In the genomic region with DNA sequence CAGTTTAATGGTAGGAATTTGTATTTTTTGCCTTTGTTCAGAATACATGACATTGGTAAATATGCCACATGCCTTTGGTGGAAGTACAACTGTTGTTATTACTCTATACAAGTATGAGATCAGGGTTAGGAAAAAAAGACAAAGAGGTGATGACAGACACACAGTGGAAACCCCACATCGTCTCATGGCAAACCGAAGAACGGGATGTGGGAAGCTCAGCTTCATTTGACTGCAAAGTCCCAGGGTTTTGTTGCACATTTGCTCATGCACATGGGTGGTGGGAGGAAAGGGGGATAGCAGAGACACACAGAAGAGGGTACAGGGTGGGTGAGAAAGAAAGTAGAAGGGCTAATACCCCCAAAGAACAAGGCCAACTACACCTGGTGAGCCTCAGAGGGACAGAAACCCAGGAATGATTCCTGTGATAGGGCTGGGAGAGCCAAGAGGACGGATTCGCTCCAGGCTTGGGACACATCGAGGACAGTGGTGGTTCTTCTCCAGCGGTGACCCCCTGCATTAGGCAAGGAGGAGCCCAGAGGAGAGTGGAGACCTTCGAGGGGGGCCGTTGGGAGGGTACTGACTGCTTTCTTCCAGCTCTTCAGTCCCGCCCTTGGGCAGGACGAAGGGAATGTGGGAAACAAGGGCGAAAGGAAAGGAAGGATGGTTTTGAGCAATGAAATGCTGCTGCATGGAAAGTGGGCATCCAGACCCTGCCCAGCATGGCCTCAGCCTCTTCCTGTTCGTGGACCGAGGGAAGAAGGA, we compare ENCODE assay signal across 11 cellular contexts. TPM values are rescaled to one million over a fixed set of nuclear protein-coding genes. Genes with fewer than 3 reads are reported as not detected.
DNase-seq lines count a peak whose midpoint lies in the region; ATAC-seq and TF ChIP-seq lines count a peak whose summit lies in the region.
"Had no signal": no experiment of that assay in that cellular context is flagged by ENCODE, and none has a peak within 500 bp of the region (broad histone marks: within the 10 kb centered on the region; RNA-seq: fewer than 3 reads in every experiment).

No MANE protein-coding gene starts in this region.

- ATAC-seq in CD4-positive, alpha-beta T cell (ENCODE audit: poor library complexity): peak; percentile 58
- ATAC-seq in HG03354 (IDR thresholded peaks at IDR 0.05; ENCODE audit: poor library complexity, severe bottlenecking, unreplicated experiment): peak; percentile 2
- peak in 1 of 2 donors; percentile 58 for ATAC-seq in naive thymus-derived CD8-positive, alpha-beta T cell

- peaks cover 90% of the 10 kb centered on the region for H3K36me3 Mint-ChIP-seq in CD4-positive, alpha-beta T cell (ENCODE audit: low read depth)
- peaks cover 42% of the 10 kb centered on the region for H3K36me3 Mint-ChIP-seq in activated naive CD4-positive, alpha-beta T cell treated with anti-CD3 and anti-CD28 coated beads, Interleukin-2, amount 50 U/mL, for 24 hours
- peaks cover 15 to 87% (median 43%) of the 10 kb centered on the region in 3 donors for H3K36me3 Mint-ChIP-seq in naive thymus-derived CD8-positive, alpha-beta T cell

- H3K27me3 Mint-ChIP-seq in CD4-positive, alpha-beta T cell: no peaks in the 10 kb centered on the region
- no peaks in the 10 kb centered on the region for H3K27me3 Mint-ChIP-seq in activated naive CD4-positive, alpha-beta T cell treated with anti-CD3 and anti-CD28 coated beads, Interleukin-2, amount 50 U/mL, for 24 hours
- H3K27me3 Mint-ChIP-seq in naive thymus-derived CD8-positive, alpha-beta T cell: no peaks in the 10 kb centered on the region

- TF ChIP-seq POLR2A in prostate gland (IDR thresholded peaks at IDR 0.05): no peak

- peak in 1 of 10 experiments; percentile 45 for DNase-seq in CD4-positive, alpha-beta T cell
- peak in 3 of 10 donors; percentile 44 to 51 (median 45) for DNase-seq in naive thymus-derived CD8-positive, alpha-beta T cell
- no peak for DNase-seq in NCI-H526 (lab: John Stamatoyannopoulos, UW)
- DNase-seq in COLO829 (ENCODE audit: low spot score): no peak
- no peak for DNase-seq in prostate gland (ENCODE audit: low spot score)
- no peak for DNase-seq in SW480 (ENCODE audit: low spot score)
- DNase-seq: DMS153, kidney had no signal

- no peaks in the 10 kb centered on the region for H3K4me1 ChIP-seq in prostate gland (replicated peaks)
- H3K4me1 ChIP-seq: testis had no signal

- POLR2A ChIA-PET in CD4-positive, alpha-beta T cell (lab: Charles Lee): interaction anchor here (0.6 to 16.2 kb wide), 19 partner anchors 8 to 227 kb away, joined by 3 to 225 read pairs (median 9); a partner anchor contains a TSS
- POLR2A ChIA-PET in naive thymus-derived CD8-positive, alpha-beta T cell (lab: Charles Lee): interaction anchor here (0.7 to 25.3 kb wide), 11 partner anchors 8 to 390 kb away, joined by 3 to 1074 read pairs (median 23); a partner anchor contains a TSS

- peaks cover 85% of the 10 kb centered on the region for H3K4me1 Mint-ChIP-seq in CD4-positive, alpha-beta T cell (ENCODE audit: low read depth)
- H3K4me1 Mint-ChIP-seq in activated naive CD4-positive, alpha-beta T cell treated with anti-CD3 and anti-CD28 coated beads, Interleukin-2, amount 50 U/mL, for 24 hours: peaks cover 88% of the 10 kb centered on the region
- H3K4me1 Mint-ChIP-seq in naive thymus-derived CD8-positive, alpha-beta T cell: peaks cover 62 to 94% (median 91%) of the 10 kb centered on the region in 4 donors

- 84% methylated on average over 14 of the region's 14 CpGs for WGBS in prostate gland

- no peak for TF ChIP-seq CTCF in CD4-positive, alpha-beta T cell (IDR thresholded peaks at IDR 0.05)
- no peak for TF ChIP-seq CTCF in prostate gland (IDR thresholded peaks at IDR 0.05)

- CTCF ChIA-PET in CD4-positive, alpha-beta T cell (lab: Charles Lee): interaction anchor here (1.4 to 3.6 kb wide), 8 partner anchors 8 to 139 kb away, joined by 4 to 27 read pairs (median 8); a partner anchor contains a TSS

- intact Hi-C loops in CD4-positive, alpha-beta T cell (cut with DNase I, micrococcal nuclease): loop anchor here in 1 of 2 experiments (1.0 to 2.0 kb wide), 3 partner anchors 10 to 30 kb away; a partner anchor contains a TSS
- intact Hi-C loops in prostate gland (cut with DNase I): loop anchor here (2.0 kb wide), 1 partner anchor 136 kb away; no protein-coding TSS in a partner anchor

- H3K4me3 ChIP-seq in prostate gland: no peak overlapping the region
- H3K4me3 ChIP-seq: testis had no signal

- peak overlapping the region; percentile 79 for H3K4me3 Mint-ChIP-seq in CD4-positive, alpha-beta T cell
- peak overlapping the region; percentile 82 for H3K4me3 Mint-ChIP-seq in activated naive CD4-positive, alpha-beta T cell treated with anti-CD3 and anti-CD28 coated beads, Interleukin-2, amount 50 U/mL, for 24 hours
- H3K4me3 Mint-ChIP-seq in naive thymus-derived CD8-positive, alpha-beta T cell: peak overlapping the region; percentile 67 to 89 (median 83)

- no peaks in the 10 kb centered on the region for H3K9me3 ChIP-seq in CD4-positive, alpha-beta T cell (ENCODE audit: control insufficient read depth, low read length)
- H3K9me3 ChIP-seq in prostate gland: no peaks in the 10 kb centered on the region
- H3K9me3 ChIP-seq: testis had no signal

- peaks cover 0 to 18% of the 10 kb centered on the region in 2 donors for H3K36me3 ChIP-seq in prostate gland

- H3K27ac ChIP-seq in CD4-positive, alpha-beta T cell (ENCODE audit: low read depth, low read length): peak overlapping the region; percentile 97
- H3K27ac ChIP-seq in prostate gland: peak overlapping the region in 1 of 2 donors; percentile 5
- H3K27ac ChIP-seq: testis had no signal

- H3K9me3 Mint-ChIP-seq in CD4-positive, alpha-beta T cell: no peaks in the 10 kb centered on the region
- no peaks in the 10 kb centered on the region for H3K9me3 Mint-ChIP-seq in activated naive CD4-positive, alpha-beta T cell treated with anti-CD3 and anti-CD28 coated beads, Interleukin-2, amount 50 U/mL, for 24 hours
- no peaks in the 10 kb centered on the region for H3K9me3 Mint-ChIP-seq in naive thymus-derived CD8-positive, alpha-beta T cell

- H3K27me3 ChIP-seq in CD4-positive, alpha-beta T cell (ENCODE audit: control insufficient read depth, insufficient read depth, low read length): no peaks in the 10 kb centered on the region
- H3K27me3 ChIP-seq in prostate gland (replicated peaks; ENCODE audit: insufficient read depth): no peaks in the 10 kb centered on the region
- H3K27me3 ChIP-seq: testis had no signal

- H3K27ac Mint-ChIP-seq in CD4-positive, alpha-beta T cell: peak overlapping the region; percentile 92
- H3K27ac Mint-ChIP-seq in activated naive CD4-positive, alpha-beta T cell treated with anti-CD3 and anti-CD28 coated beads, Interleukin-2, amount 50 U/mL, for 24 hours: peak overlapping the region; percentile 99
- peak overlapping the region; percentile 94 to 100 (median 98) for H3K27ac Mint-ChIP-seq in naive thymus-derived CD8-positive, alpha-beta T cell

RNA-seq across cellular contexts. Expression of a gene that starts 8.1 kb away (rescaled TPM):
- total RNA-seq in CD4-positive, alpha-beta T cell: 10 to 100 TPM; 84.8 to 87.7 TPM
- 10 to 100 TPM; 91.4 to 92.6 TPM for total RNA-seq in naive thymus-derived CD8-positive, alpha-beta T cell
- 10 to 100 TPM in 2 of 3 donors, 1 to 10 TPM in 1; 9.7 to 13.6 (median 10.9) TPM for polyA plus RNA-seq in naive thymus-derived CD8-positive, alpha-beta T cell
- 1 to 10 TPM; 6.3 to 8.5 TPM for total RNA-seq in prostate gland

RNA-seq across cellular contexts. Expression of a gene that starts 10.6 kb away (rescaled TPM):
- total RNA-seq in CD4-positive, alpha-beta T cell: 10 to 100 TPM; 14.7 to 15.8 TPM
- 10 to 100 TPM; 42.5 to 45.4 TPM for total RNA-seq in naive thymus-derived CD8-positive, alpha-beta T cell
- polyA plus RNA-seq in naive thymus-derived CD8-positive, alpha-beta T cell: 100 to 1,000 TPM in 2 of 3 donors, 10 to 100 TPM in 1; 46.0 to 126 (median 106) TPM
- 10 to 100 TPM; 31.6 to 39.9 TPM for total RNA-seq in prostate gland

RNA-seq across cellular contexts. Expression of a gene that starts 17.7 kb away (rescaled TPM):
- total RNA-seq in CD4-positive, alpha-beta T cell: 10 to 100 TPM; 42.7 to 46.1 TPM
- total RNA-seq in naive thymus-derived CD8-positive, alpha-beta T cell: 100 to 1,000 TPM; 149 to 150 TPM
- polyA plus RNA-seq in naive thymus-derived CD8-positive, alpha-beta T cell: 100 to 1,000 TPM; 391 to 632 (median 577) TPM
- total RNA-seq in prostate gland: 1 to 10 TPM; 1.5 to 2.5 TPM

RNA-seq across cellular contexts. Expression of a gene that starts 30.6 kb away (rescaled TPM):
- 10 to 100 TPM; 15.1 to 16.7 TPM for total RNA-seq in CD4-positive, alpha-beta T cell
- 10 to 100 TPM; 71.6 to 77.3 TPM for total RNA-seq in naive thymus-derived CD8-positive, alpha-beta T cell
- 100 to 1,000 TPM; 220 to 230 (median 224) TPM for polyA plus RNA-seq in naive thymus-derived CD8-positive, alpha-beta T cell
- 10 to 100 TPM; 70.3 to 80.2 TPM for total RNA-seq in prostate gland

RNA-seq across cellular contexts. Expression of a gene that starts 31.5 kb away (rescaled TPM):
- 10 to 100 TPM; 13.7 to 14.9 TPM for total RNA-seq in CD4-positive, alpha-beta T cell
- total RNA-seq in naive thymus-derived CD8-positive, alpha-beta T cell: 10 to 100 TPM; 40.4 to 46.3 TPM
- 10 to 100 TPM; 24.7 to 45.3 (median 28.1) TPM for polyA plus RNA-seq in naive thymus-derived CD8-positive, alpha-beta T cell
- total RNA-seq in prostate gland: 10 to 100 TPM; 86.7 to 99.0 TPM

Comparison
In these comparisons a context has a peak if more than half of its experiments do, and no peak if none do; other contexts are left out.
1. RNA of a gene that starts 8.1 kb away (total RNA-seq): 91.4 to 92.6 TPM in naive thymus-derived CD8-positive, alpha-beta T cell and 84.8 to 87.7 TPM in CD4-positive, alpha-beta T cell; 6.3 to 8.5 TPM in prostate gland; every median in the first group is over 4 times any median in the second.
2. RNA of a gene that starts 17.7 kb away (total RNA-seq): 149 to 150 TPM in naive thymus-derived CD8-positive, alpha-beta T cell and 42.7 to 46.1 TPM in CD4-positive, alpha-beta T cell; 1.5 to 2.5 TPM in prostate gland; every median in the first group is over 10 times any median in the second.
3. Peak in every context shown above with its lines, with median percentiles within 50 percentile points of each other: H3K27ac Mint-ChIP-seq and H3K4me3 Mint-ChIP-seq.